16 cellular contexts compared by ENCODE assay signal in genomic region chr1:202569393-202570322, GRCh38.
A peak's percentile ranks its signal among the peaks of the same experiment; 100 is the strongest.
DNase-seq lines count a peak whose midpoint lies in the region; ATAC-seq, FAIRE-seq and TF ChIP-seq lines count a peak whose summit lies in the region.
"Had no signal": no experiment of that assay in that cellular context is flagged by ENCODE, and none has a peak within 500 bp of the region (broad histone marks: within the 10 kb centered on the region; RNA-seq: fewer than 3 reads in every experiment).

No MANE protein-coding gene starts in this region.

- H3K4me3 Mint-ChIP-seq in chondrocyte (ENCODE audit: unreplicated experiment) = no peak overlapping the region
- H3K4me3 Mint-ChIP-seq: dendritic cell treated with granulocyte-macrophage colony-stimulating factor and Interleukin-4, amounts not matched to agents 40 ng/mL and 50 ng/mL, for 4 days; stimulated activated effector memory CD8-positive, alpha-beta T cell treated with anti-CD3 and anti-CD28 coated beads, Interleukin-12 subunit alpha, Interleukin-12 subunit beta, amount 100 ng/mL, for 72 hours had no signal

- intact Hi-C loops in stomach (cut with DNase I; ENCODE audit: low total_unique reads) = no loop called here

- peak; percentile 48 for FAIRE-seq in keratinocyte (lab: Jason Lieb, UNC)
- FAIRE-seq: small intestine had no signal

- no peaks in the 10 kb centered on the region for H3K9me3 ChIP-seq in keratinocyte (ENCODE audit: control insufficient read depth, low read depth, low read length)
- no peaks in the 10 kb centered on the region for H3K9me3 ChIP-seq in stomach

- H3K9me3 Mint-ChIP-seq in chondrocyte (ENCODE audit: low read depth) = no peaks in the 10 kb centered on the region
- H3K9me3 Mint-ChIP-seq: dendritic cell treated with granulocyte-macrophage colony-stimulating factor and Interleukin-4, amounts not matched to agents 40 ng/mL and 50 ng/mL, for 4 days; stimulated activated effector memory CD8-positive, alpha-beta T cell treated with anti-CD3 and anti-CD28 coated beads, Interleukin-12 subunit alpha, Interleukin-12 subunit beta, amount 100 ng/mL, for 72 hours had no signal

- H3K4me1 Mint-ChIP-seq in chondrocyte (ENCODE audit: low read depth) = peaks cover 48% of the 10 kb centered on the region

- H3K27me3 ChIP-seq in keratinocyte (ENCODE audit: control insufficient read depth, extremely low read depth, insufficient read depth, low read length) (no peaks in the 10 kb centered on the region), stomach (no peaks in the 10 kb centered on the region)

- no peak overlapping the region for H2AFZ ChIP-seq in keratinocyte (ENCODE audit: control insufficient read depth, low read length)

- no peak for DNase-seq in chondrocyte (ENCODE audit: low spot score)
- no peak for DNase-seq in keratinocyte (ENCODE audit: low read depth, low spot score)
- DNase-seq in stomach = no peak
- DNase-seq in NCI-H1694 (lab: John Stamatoyannopoulos, UW) = no peak
- DNase-seq in COLO829 (ENCODE audit: low spot score) = no peak
- DNase-seq: activated CD8-positive, alpha-beta memory T cell treated with anti-CD3 and anti-CD28 coated beads for 24 hours; AML-193; aorta; NCI-H1048; small intestine had no signal

- TF ChIP-seq EP300 in Ishikawa (IDR thresholded peaks at IDR 0.05; ENCODE audit: borderline replicate concordance) = peak; percentile 75
- no peak for TF ChIP-seq EP300 in stomach (IDR thresholded peaks at IDR 0.05)

- H3K27ac Mint-ChIP-seq in chondrocyte (ENCODE audit: unreplicated experiment) = peak overlapping the region; percentile 59
- H3K27ac Mint-ChIP-seq: dendritic cell treated with granulocyte-macrophage colony-stimulating factor and Interleukin-4, amounts not matched to agents 40 ng/mL and 50 ng/mL, for 4 days; stimulated activated effector memory CD8-positive, alpha-beta T cell treated with anti-CD3 and anti-CD28 coated beads, Interleukin-12 subunit alpha, Interleukin-12 subunit beta, amount 100 ng/mL, for 72 hours had no signal

- H3K36me3 ChIP-seq in keratinocyte (ENCODE audit: control insufficient read depth in 2 of 2, extremely low read depth in 1 of 2, insufficient read depth in 2 of 2, low read length in 2 of 2) (peaks cover 2 to 3% of the 10 kb centered on the region in 2 experiments), stomach (peaks cover 14 to 94% (median 72%) of the 10 kb centered on the region in 4 donors)

- no peaks in the 10 kb centered on the region for H3K9me1 ChIP-seq in keratinocyte (ENCODE audit: control insufficient read depth, extremely low read depth, insufficient read depth, low read length)

- H3K4me2 ChIP-seq in keratinocyte (ENCODE audit: control insufficient read depth, extremely low read depth, insufficient read depth, low read depth, low read length) = peak overlapping the region; percentile 46

- dilution Hi-C loops in keratinocyte (cut with MboI; ENCODE audit: extremely low pct_ligation_motif_present, low sequenced_read_pairs) = no loop called here

- H3K4me3 ChIP-seq in keratinocyte (ENCODE audit: control insufficient read depth in 2 of 3, extremely low read depth in 1 of 3, insufficient read depth in 2 of 3, low read depth in 1 of 3, low read length in 3 of 3) (no peak overlapping the region), stomach (no peak overlapping the region)
- H3K4me3 ChIP-seq: SK-N-MC had no signal

- no peak overlapping the region for H3K9ac ChIP-seq in keratinocyte (ENCODE audit: control insufficient read depth, extremely low read depth, insufficient read depth, low read length)

- ATAC-seq in HG02938 (IDR thresholded peaks at IDR 0.05; ENCODE audit: unreplicated experiment) (no peak), GM18870 (IDR thresholded peaks at IDR 0.05; ENCODE audit: unreplicated experiment) (no peak)
- ATAC-seq: stimulated activated effector memory CD8-positive, alpha-beta T cell treated with anti-CD3 and anti-CD28 coated beads, Interleukin-12 subunit alpha, Interleukin-12 subunit beta, amount 100 ng/mL, for 72 hours had no signal

- H3K79me2 ChIP-seq in keratinocyte (ENCODE audit: control insufficient read depth, insufficient read depth, low read length) = no peaks in the 10 kb centered on the region

- TF ChIP-seq RAD21 in Ishikawa (IDR thresholded peaks at IDR 0.05; ENCODE audit: low read depth) = no peak

- H3K4me1 ChIP-seq in keratinocyte (ENCODE audit: control insufficient read depth, extremely low read depth, insufficient read depth, low read length) = peaks cover 29% of the 10 kb centered on the region
- peaks cover 5 to 86% (median 42%) of the 10 kb centered on the region in 4 donors for H3K4me1 ChIP-seq in stomach

- H4K20me1 ChIP-seq in keratinocyte (ENCODE audit: control insufficient read depth, extremely low read depth, insufficient read depth, low read length) = no peaks in the 10 kb centered on the region

- H3K36me3 Mint-ChIP-seq in chondrocyte (ENCODE audit: low read depth) = peaks cover 14% of the 10 kb centered on the region
- H3K36me3 Mint-ChIP-seq: stimulated activated effector memory CD8-positive, alpha-beta T cell treated with anti-CD3 and anti-CD28 coated beads, Interleukin-12 subunit alpha, Interleukin-12 subunit beta, amount 100 ng/mL, for 72 hours had no signal

- H3K27ac ChIP-seq in keratinocyte (ENCODE audit: control insufficient read depth, insufficient read depth, low read length) (no peak overlapping the region), stomach (peak overlapping the region in 4 of 5 donors; percentile 38 to 74 (median 48))
- H3K27ac ChIP-seq: SK-N-MC had no signal

- no peak for TF ChIP-seq CTCF in chondrocyte (IDR thresholded peaks at IDR 0.05)
- TF ChIP-seq CTCF in keratinocyte (optimal IDR thresholded peaks at IDR 0.05 in 1 of 3, IDR thresholded peaks at IDR 0.05 in 1 of 3, conservative IDR thresholded peaks at IDR 0.05 in 1 of 3; ENCODE audit: extremely low read depth in 1 of 3, insufficient read depth in 2 of 3, low read length in 3 of 3) = no peak
- TF ChIP-seq CTCF in stomach (IDR thresholded peaks at IDR 0.05) = no peak

- no peaks in the 10 kb centered on the region for H3K27me3 Mint-ChIP-seq in chondrocyte (ENCODE audit: low read depth)

- TF ChIP-seq POLR2A in stomach (IDR thresholded peaks at IDR 0.05) = no peak

TF ChIP-seq in Ishikawa, 13 proteins besides CTCF, POLR2A, EP300 and RAD21:
- TF ChIP-seq FOXM1 (IDR thresholded peaks at IDR 0.05; ENCODE audit: borderline replicate concordance, low read depth) (0 out of 2 replicates have a peak, but pooled peaks have one; percentile 38), NFIC (IDR thresholded peaks at IDR 0.05) (0 out of 2 replicates have a peak, but pooled peaks have one; percentile 44), TEAD4 (IDR thresholded peaks at IDR 0.05) (0 out of 2 replicates have a peak, but pooled peaks have one; percentile 36), CREB1 (IDR thresholded peaks at IDR 0.05; ENCODE audit: low read depth) (no peak), TCF12 (IDR thresholded peaks at IDR 0.05; ENCODE audit: low read depth) (peak; percentile 64)
